19 cellular contexts compared by ENCODE assay signal in genomic region chr17:18005496-18005895, GRCh38.
"Had no signal": no experiment of that assay in that cellular context is flagged by ENCODE, and none has a peak within 500 bp of the region (broad histone marks: within the 10 kb centered on the region; RNA-seq: fewer than 3 reads in every experiment).

No MANE protein-coding gene starts in this region.

- H3K4me1 ChIP-seq: breast epithelium, upper lobe of right lung had no signal

- H3K4me3 Mint-ChIP-seq: activated CD4-positive, alpha-beta memory T cell treated with anti-CD3 and anti-CD28 coated beads for 36 hours; naive thymus-derived CD4-positive, alpha-beta T cell; stimulated activated naive CD8-positive, alpha-beta T cell treated with anti-CD3 and anti-CD28 coated beads, Interleukin-15, Interleukin-2, amounts not matched to agents 100 ng/mL and 50 ng/mL, for 24 hours had no signal

- H3K9me3 Mint-ChIP-seq: activated CD4-positive, alpha-beta memory T cell treated with anti-CD3 and anti-CD28 coated beads for 36 hours; stimulated activated naive CD8-positive, alpha-beta T cell treated with anti-CD3 and anti-CD28 coated beads, Interleukin-15, Interleukin-2, amounts not matched to agents 100 ng/mL and 50 ng/mL, for 24 hours had no signal

- H3K27me3 ChIP-seq: breast epithelium, neutrophil, right atrium auricular region, suprapubic skin, upper lobe of right lung had no signal

- H3K27ac ChIP-seq: breast epithelium, neutrophil, right atrium auricular region, skin epidermis, suprapubic skin, upper lobe of right lung had no signal

- H3K4me2 ChIP-seq: SK-N-SH had no signal

- H3K4me3 ChIP-seq: breast epithelium, mucosa of descending colon, right atrium auricular region, skin epidermis, suprapubic skin, upper lobe of right lung had no signal

- H3K9me3 ChIP-seq: breast epithelium, mucosa of descending colon, neutrophil, right atrium auricular region, SK-N-SH, suprapubic skin, upper lobe of right lung had no signal

- DNase-seq: activated CD4-positive, alpha-beta memory T cell treated with anti-CD3 and anti-CD28 coated beads for 36 hours; activated gamma-delta T cell treated with Interleukin-2 at 50 U/mL for 16 hours; activated T-cell treated with anti-CD3 and anti-CD28 coated beads, Interleukin-2, amount 50 U/mL, for 48 hours; anterior cingulate cortex; cerebellar nuclear complex; effector memory CD4-positive, alpha-beta T cell; foreskin melanocyte; mucosa of descending colon; naive thymus-derived CD4-positive, alpha-beta T cell; SK-N-SH; stimulated activated CD4-positive, alpha-beta T cell treated with anti-CD3 and anti-CD28 coated beads, Interleukin-4, amount 100 ng/mL, for 24 hours; T-helper 1 cell; upper lobe of right lung had no signal

- H3K9ac ChIP-seq: SK-N-SH had no signal

- ATAC-seq: naive thymus-derived CD4-positive, alpha-beta T cell; upper lobe of right lung had no signal

- H3K27ac Mint-ChIP-seq: activated CD4-positive, alpha-beta memory T cell treated with anti-CD3 and anti-CD28 coated beads for 36 hours; naive thymus-derived CD4-positive, alpha-beta T cell; stimulated activated naive CD8-positive, alpha-beta T cell treated with anti-CD3 and anti-CD28 coated beads, Interleukin-15, Interleukin-2, amounts not matched to agents 100 ng/mL and 50 ng/mL, for 24 hours had no signal

- H3K36me3 ChIP-seq: breast epithelium, right atrium auricular region, upper lobe of right lung had no signal

- H3K27me3 Mint-ChIP-seq: activated CD4-positive, alpha-beta memory T cell treated with anti-CD3 and anti-CD28 coated beads for 36 hours; naive thymus-derived CD4-positive, alpha-beta T cell; stimulated activated naive CD8-positive, alpha-beta T cell treated with anti-CD3 and anti-CD28 coated beads, Interleukin-15, Interleukin-2, amounts not matched to agents 100 ng/mL and 50 ng/mL, for 24 hours had no signal
